Comparison of ENCODE assay signal across 15 cellular contexts in genomic region chr7:125098377-125098970, GRCh38.
DNase-seq lines count a peak whose midpoint lies in the region; ATAC-seq and TF ChIP-seq lines count a peak whose summit lies in the region.
"Had no signal": no experiment of that assay in that cellular context is flagged by ENCODE, and none has a peak within 500 bp of the region (broad histone marks: within the 10 kb centered on the region; RNA-seq: fewer than 3 reads in every experiment).

No MANE protein-coding gene starts in this region.

- ATAC-seq in GM18517 (IDR thresholded peaks at IDR 0.05; ENCODE audit: unreplicated experiment) (peak; percentile 88), GM21528 (IDR thresholded peaks at IDR 0.05; ENCODE audit: low FRiP score, unreplicated experiment) (peak; percentile 72), HG03066 (IDR thresholded peaks at IDR 0.05; ENCODE audit: low read depth, unreplicated experiment) (peak; percentile 57), SK-N-SH treated with all-trans-retinoic acid at 6 μM for 48 hours (peak; percentile 48)

- no peak for DNase-seq in iPS-NIHi7 (ENCODE audit: extremely low spot score)
- DNase-seq in substantia nigra (lab: John Stamatoyannopoulos, UW), result no peak
- no peak for DNase-seq in AG08395 (ENCODE audit: low spot score)
- DNase-seq in Ammon's horn (ENCODE audit: low spot score), result no peak
- DNase-seq: activated CD4-positive, alpha-beta T cell treated with anti-CD3 and anti-CD28 coated beads, Interleukin-2, amount 10 ng/mL, durations not matched to agents 7 days and 5 days; activated naive CD4-positive, alpha-beta T cell treated with anti-CD3 and anti-CD28 coated beads for 36 hours; AML-193; effector CD4-positive, alpha-beta T cell; NCI-H526; transverse colon had no signal

- no peak overlapping the region for H3K27ac ChIP-seq in substantia nigra (ENCODE audit: low read depth, low read length, poor library complexity, severe bottlenecking)
- H3K27ac ChIP-seq: hepatocyte, transverse colon had no signal

TF ChIP-seq in SK-N-SH treated with all-trans-retinoic acid at 6 μM for 48 hours, 23 proteins besides CTCF, POLR2A, EP300 and RAD21:
- TF ChIP-seq TOX (CRISPR knock-in tag; IDR thresholded peaks at IDR 0.05; ENCODE audit: borderline replicate concordance) (no peak), OSR1 (CRISPR knock-in tag; IDR thresholded peaks at IDR 0.05) (no peak), ZNF70 (CRISPR knock-in tag; IDR thresholded peaks at IDR 0.05) (no peak), SNAI2 (CRISPR knock-in tag; IDR thresholded peaks at IDR 0.05) (no peak), PPARA (CRISPR knock-in tag; IDR thresholded peaks at IDR 0.05; ENCODE audit: borderline replicate concordance) (no peak), RARB (CRISPR knock-in tag; IDR thresholded peaks at IDR 0.05) (no peak), POU6F1 (CRISPR knock-in tag; IDR thresholded peaks at IDR 0.05; ENCODE audit: borderline replicate concordance, low read depth) (no peak), TCF4 (CRISPR knock-in tag; IDR thresholded peaks at IDR 0.05; ENCODE audit: borderline replicate concordance) (no peak), ZC3H10 (CRISPR knock-in tag; IDR thresholded peaks at IDR 0.05) (no peak), ZFP3 (CRISPR knock-in tag; IDR thresholded peaks at IDR 0.05) (no peak), CSDC2 (CRISPR knock-in tag; IDR thresholded peaks at IDR 0.05) (no peak), GLIS3 (CRISPR knock-in tag; IDR thresholded peaks at IDR 0.05) (no peak), BACH2 (CRISPR knock-in tag; IDR thresholded peaks at IDR 0.05; ENCODE audit: borderline replicate concordance) (no peak)
